ENCODE assay signal across 17 cellular contexts in genomic region chr14:28768549-28768870, GRCh38. TPM values are rescaled to one million over a fixed set of nuclear protein-coding genes. Genes with fewer than 3 reads are reported as not detected.
DNase-seq lines count a peak whose midpoint lies in the region; ATAC-seq, FAIRE-seq and TF ChIP-seq lines count a peak whose summit lies in the region.
"Had no signal": no experiment of that assay in that cellular context is flagged by ENCODE, and none has a peak within 500 bp of the region (broad histone marks: within the 10 kb centered on the region; RNA-seq: fewer than 3 reads in every experiment).

No MANE protein-coding gene starts in this region.

- FAIRE-seq in urothelium cell line (lab: Jason Lieb, UNC): no peak

- no peak overlapping the region for H2BK15ac ChIP-seq in H9 (ENCODE audit: low read depth, low read length)

- no peak for ATAC-seq in naive B cell (ENCODE audit: low read depth in 2 of 2)
- ATAC-seq: left lung had no signal

- H2BK20ac ChIP-seq in H9 (ENCODE audit: low read depth, low read length, poor library complexity, severe bottlenecking): no peak overlapping the region

- POLR2A ChIA-PET in RWPE1 (lab: Yijun Ruan, JAX; ENCODE audit: low non-redundant PET): no interaction called here

- no peak overlapping the region for H3K56ac ChIP-seq in H9 (ENCODE audit: insufficient read length, low read depth, low read length)

- H3K36me3 Mint-ChIP-seq in H9 (ENCODE audit: insufficient read depth in 1 of 3, low read depth in 3 of 3) (no peaks in the 10 kb centered on the region), naive B cell (peaks cover 0 to 15% of the 10 kb centered on the region in 2 donors)

- H3K27ac ChIP-seq in H9 (ENCODE audit: insufficient read length, low read depth, low read length) (no peak overlapping the region), dorsolateral prefrontal cortex (peak overlapping the region in 58 of 59 donors; percentile 48 to 97 (median 88)), RWPE1 (no peak overlapping the region)
- H3K27ac ChIP-seq: 22Rv1, breast epithelium, left lung, SK-N-MC, WERI-Rb-1 had no signal

- no peak overlapping the region for H2BK120ac ChIP-seq in H9 (ENCODE audit: low read depth, low read length, poor library complexity, severe bottlenecking)

- H2AFZ ChIP-seq in H9 (ENCODE audit: low read length): no peak overlapping the region

- no peak overlapping the region for H3K4ac ChIP-seq in H9 (ENCODE audit: low read depth, low read length)

- H4K8ac ChIP-seq in H9 (replicated peaks; ENCODE audit: insufficient read length, low read depth, low read length): no peak overlapping the region

- peak overlapping the region; percentile 26 to 85 (median 67) for H3K4me3 ChIP-seq in dorsolateral prefrontal cortex
- H3K4me3 ChIP-seq: breast epithelium, left lung had no signal

- CTCF ChIA-PET in RWPE1 (lab: Yijun Ruan, JAX): interaction anchor here (0.5 kb wide), 1 partner anchor 105 kb away, joined by 3 read pairs; no protein-coding TSS in a partner anchor

- H3K27me3 Mint-ChIP-seq in H9 (ENCODE audit: low read depth) (peaks cover 95% of the 10 kb centered on the region), naive B cell (peaks cover 63 to 76% (median 66%) of the 10 kb centered on the region in 3 donors)

- H3K18ac ChIP-seq in H9 (ENCODE audit: insufficient read length, low read depth, low read length): no peak overlapping the region

- H3K23me2 ChIP-seq in H9 (ENCODE audit: insufficient read length, low read depth, low read length, poor library complexity, severe bottlenecking): peaks cover 10% of the 10 kb centered on the region

- H3K9ac ChIP-seq in H9 (ENCODE audit: extremely low read depth, insufficient read length, low read length): no peak overlapping the region

- no peak for TF ChIP-seq CTCF in H9 (conservative IDR thresholded peaks at IDR 0.05)
- no peak for TF ChIP-seq CTCF in dorsolateral prefrontal cortex (IDR thresholded peaks at IDR 0.05 in 54 of 56, conservative IDR thresholded peaks at IDR 0.05 in 2 of 56; ENCODE audit: low read depth in 1 of 56, partially characterized antibody in 56 of 56)
- no peak for TF ChIP-seq CTCF in RWPE1 (conservative IDR thresholded peaks at IDR 0.05; ENCODE audit: low read depth)

- H3K23ac ChIP-seq in H9 (ENCODE audit: insufficient read length, low read depth, low read length): no peak overlapping the region

- no peak overlapping the region for H3T11ph ChIP-seq in H9 (ENCODE audit: low read length)

- DNase-seq in DMS79 treated with DMSO at 0.1 percent for 48 hours (lab: John Stamatoyannopoulos, UW) (peak; percentile 67), DMS79 (lab: John Stamatoyannopoulos, UW) (no peak), H9 (no peak), dorsolateral prefrontal cortex (no peak), naive B cell (no peak), RWPE1 (ENCODE audit: low spot score) (no peak), urothelium cell line (ENCODE audit: low spot score) (no peak), A172 (ENCODE audit: low spot score) (no peak)
- DNase-seq: effector memory CD4-positive, alpha-beta T cell; NCI-H2107; substantia nigra had no signal

- H2AK5ac ChIP-seq in H9 (ENCODE audit: insufficient read length, low read length): no peak overlapping the region

- no peak overlapping the region for H3K27ac Mint-ChIP-seq in H9
- H3K27ac Mint-ChIP-seq in naive B cell: peak overlapping the region in 4 of 6 donors; percentile 39 to 66 (median 60)

- H3K4me3 Mint-ChIP-seq in H9: peak overlapping the region; percentile 49 to 86
- H3K4me3 Mint-ChIP-seq in naive B cell: peak overlapping the region in 7 of 8 donors; percentile 12 to 78 (median 70)

- H3K79me1 ChIP-seq in H9 (ENCODE audit: insufficient read depth, low read depth, low read length, poor library complexity, severe bottlenecking): no peaks in the 10 kb centered on the region

- H3K9me3 ChIP-seq in H9 (ENCODE audit: control insufficient read depth, low read depth, low read length): no peaks in the 10 kb centered on the region
- H3K9me3 ChIP-seq: left lung had no signal

- H3K27me3 ChIP-seq in H9 (ENCODE audit: insufficient read depth, low read length): peaks cover 60% of the 10 kb centered on the region
- peaks cover 0 to 96% (median 32%) of the 10 kb centered on the region in 45 donors for H3K27me3 ChIP-seq in dorsolateral prefrontal cortex

- no peak overlapping the region for H2BK12ac ChIP-seq in H9 (ENCODE audit: insufficient read length, low read depth, low read length)

- H3K4me1 ChIP-seq in H9 (ENCODE audit: insufficient read depth, low read length): peaks cover 2% of the 10 kb centered on the region; the same call in 1 of the 2 replicates
- H3K4me1 ChIP-seq: breast epithelium had no signal

- H3K9me3 Mint-ChIP-seq in H9: peaks cover 2 to 7% of the 10 kb centered on the region in 2 experiments; a peak in 3 of 5 replicates
- H3K9me3 Mint-ChIP-seq in naive B cell: peaks cover 3 to 32% (median 8%) of the 10 kb centered on the region in 7 donors

- no CpG with 5 or more reads among the region's 14 CpGs for WGBS in H9 (ENCODE audit: extremely low coverage, insufficient read length, low lambda C conversion rate)

- no peak overlapping the region for H4K91ac ChIP-seq in H9 (ENCODE audit: insufficient read length, low read depth, low read length)

- H3K14ac ChIP-seq in H9 (ENCODE audit: insufficient read depth, low read length): no peak overlapping the region

- H3K79me2 ChIP-seq in H9 (ENCODE audit: insufficient read depth, low read length): no peaks in the 10 kb centered on the region

- peak overlapping the region; percentile 13 for H3K4me2 ChIP-seq in H9 (ENCODE audit: insufficient read depth, insufficient read length, low read length)

- H3K4me1 Mint-ChIP-seq in H9: peaks cover 12 to 43% of the 10 kb centered on the region in 2 experiments
- peaks cover 16 to 20% (median 20%) of the 10 kb centered on the region in 3 donors for H3K4me1 Mint-ChIP-seq in naive B cell

- no peaks in the 10 kb centered on the region for H4K20me1 ChIP-seq in H9 (ENCODE audit: control insufficient read depth, insufficient read depth, insufficient read length)

- no peak overlapping the region for H4K5ac ChIP-seq in H9 (ENCODE audit: insufficient read length, low read depth, low read length)

- intact Hi-C loops in dorsolateral prefrontal cortex (cut with DNase I): loop anchor here in 1 of 2 donors (10.0 kb wide), 1 partner anchor 626 kb away; no protein-coding TSS in a partner anchor

- H2BK5ac ChIP-seq in H9 (ENCODE audit: insufficient read length, low read length): no peak overlapping the region

RNA-seq across cellular contexts. Expression of gene FOXG1, which starts 1.9 kb away (rescaled TPM):
- total RNA-seq in H9 (2021) (0.07 and 0.11 TPM in 2 replicates), dorsolateral prefrontal cortex (10 to 100 TPM; 25.8 to 72.3 (median 52.9) TPM)
- not detected for polyA plus RNA-seq in naive B cell (ENCODE audit: low read depth in 6 of 6)
- total RNA-seq in A172 (2014; rRNA removed; shearing (Covaris generic)): 0.29 and 0.57 TPM in 2 replicates
- total RNA-seq: breast epithelium, glomerular endothelial cell, left lung had no signal

Comparison
In these comparisons a context has a peak if more than half of its experiments do, and no peak if none do; other contexts are left out.
1. H3K27ac ChIP-seq: peak in dorsolateral prefrontal cortex (58 of 59); none in H9 (single experiment) and RWPE1 (single experiment).
2. H3K27ac Mint-ChIP-seq: peak in naive B cell (4 of 6); none in H9 (0 of 3).
3. RNA of gene FOXG1, which starts 1.9 kb away (total RNA-seq): 25.8 to 72.3 TPM in dorsolateral prefrontal cortex; 0.29 to 0.57 TPM in A172 and 0.07 to 0.11 TPM in H9; every median in the first group is over 10 times any median in the second.